27 cellular contexts compared by ENCODE assay signal in the genomic region with DNA sequence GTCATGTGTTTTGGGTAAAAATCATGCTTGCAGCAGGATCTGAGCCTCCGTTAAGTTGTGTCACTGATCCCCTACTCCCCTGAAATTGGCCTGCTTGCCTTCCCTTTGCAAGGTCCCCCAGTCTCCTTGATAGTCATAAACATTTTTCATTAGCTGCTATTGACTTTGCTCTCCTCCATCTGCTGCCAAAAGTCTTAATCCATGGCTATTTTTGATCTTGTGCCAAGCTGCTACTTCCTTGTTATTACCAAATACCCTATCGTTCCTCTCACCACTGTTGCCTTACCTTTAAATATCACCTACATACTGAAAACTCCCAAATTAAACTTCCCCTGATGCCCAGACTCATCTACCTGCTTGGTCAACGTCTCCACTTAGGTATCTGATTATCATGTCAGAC.
DNase-seq lines count a peak whose midpoint lies in the region; ATAC-seq and TF ChIP-seq lines count a peak whose summit lies in the region.
"Had no signal": no experiment of that assay in that cellular context is flagged by ENCODE, and none has a peak within 500 bp of the region (broad histone marks: within the 10 kb centered on the region; RNA-seq: fewer than 3 reads in every experiment).

No MANE protein-coding gene starts in this region.

- no peaks in the 10 kb centered on the region for H3K9me3 Mint-ChIP-seq in mesothelial cell of epicardium
- H3K9me3 Mint-ChIP-seq: activated B cell treated with CpG ODN at 0.5 μM for 24 hours; stimulated activated naive B cell treated with anti-CD40 and anti-IgM and Interleukin-4, amounts not matched to agents 10 μg/mL and 1 μg/mL and 100 μg/mL, for 72 hours had no signal

- H3K4me3 ChIP-seq in Panc1 (ENCODE audit: low read depth in 2 of 2, low read length in 2 of 2), result no peak overlapping the region
- H3K4me3 ChIP-seq: BLaER1 treated with 17β-estradiol and CSF1 and Interleukin-3, amounts not matched to agents 10 nM and 100 nM; gastrocnemius medialis; hepatocyte; lung had no signal

- CTCF ChIA-PET in Panc1 (lab: Charles Lee), result no interaction called here

- no peak overlapping the region for H3K4me3 Mint-ChIP-seq in mesothelial cell of epicardium
- H3K4me3 Mint-ChIP-seq: activated B cell treated with CpG ODN at 0.5 μM for 24 hours; stimulated activated naive B cell treated with anti-CD40 and anti-IgM and Interleukin-4, amounts not matched to agents 10 μg/mL and 1 μg/mL and 100 μg/mL, for 72 hours; type B pancreatic cell had no signal

- H3K27me3 Mint-ChIP-seq in mesothelial cell of epicardium (ENCODE audit: low read depth), result no peaks in the 10 kb centered on the region
- H3K27me3 Mint-ChIP-seq: type B pancreatic cell had no signal

- TF ChIP-seq CTCF in Panc1 (IDR thresholded peaks at IDR 0.05) (no peak), mesothelial cell of epicardium (IDR thresholded peaks at IDR 0.05; ENCODE audit: unreplicated experiment) (no peak)

- H3K36me3 Mint-ChIP-seq in mesothelial cell of epicardium, result no peaks in the 10 kb centered on the region
- H3K36me3 Mint-ChIP-seq: activated naive CD4-positive, alpha-beta T cell treated with anti-CD3 and anti-CD28 coated beads, Interleukin-2, amount 50 U/mL, for 72 hours; stimulated activated naive B cell treated with anti-CD40 and anti-IgM and Interleukin-4, amounts not matched to agents 10 μg/mL and 1 μg/mL and 100 μg/mL, for 72 hours; type B pancreatic cell had no signal

- intact Hi-C loops in Panc1 (cut with micrococcal nuclease; ENCODE audit: unreplicated experiment), result no loop called here

- no peaks in the 10 kb centered on the region for H3K27me3 ChIP-seq in Panc1 (ENCODE audit: control insufficient read depth, insufficient read depth, low read length)
- H3K27me3 ChIP-seq: BLaER1 treated with 17β-estradiol and CSF1 and Interleukin-3, amounts not matched to agents 10 nM and 100 nM; gastrocnemius medialis; hepatocyte had no signal

- POLR2A ChIA-PET in Panc1 (lab: Charles Lee), result no interaction called here

- peaks cover 30% of the 10 kb centered on the region for H3K4me1 ChIP-seq in Panc1 (ENCODE audit: control insufficient read depth, insufficient read depth, low read length)
- H3K4me1 ChIP-seq: gastrocnemius medialis, parathyroid adenoma had no signal

- H3K27ac ChIP-seq in Panc1 (ENCODE audit: low read length), result peak overlapping the region; percentile 99
- H3K27ac ChIP-seq: 22Rv1; BLaER1 treated with 17β-estradiol and CSF1 and Interleukin-3, amounts not matched to agents 10 nM and 100 nM; gastrocnemius medialis; hepatocyte; parathyroid adenoma; RWPE1 had no signal

- H3K4me1 Mint-ChIP-seq in mesothelial cell of epicardium, result peaks cover 41% of the 10 kb centered on the region
- H3K4me1 Mint-ChIP-seq: activated B cell treated with CpG ODN at 0.5 μM for 24 hours; stimulated activated naive B cell treated with anti-CD40 and anti-IgM and Interleukin-4, amounts not matched to agents 10 μg/mL and 1 μg/mL and 100 μg/mL, for 72 hours had no signal

- DNase-seq in DMS53 (lab: John Stamatoyannopoulos, UW), result peak; percentile 45
- DNase-seq in DMS53 treated with DMSO at 0.1 percent for 48 hours (lab: John Stamatoyannopoulos, UW; ENCODE audit: unreplicated experiment), result no peak
- DNase-seq in NCI-H2029 (lab: John Stamatoyannopoulos, UW), result peak; percentile 38
- no peak for DNase-seq in Panc1 (ENCODE audit: low read depth, low spot score)
- no peak for DNase-seq in mesothelial cell of epicardium (ENCODE audit: low spot score in 2 of 2, unreplicated experiment in 2 of 2)
- no peak for DNase-seq in ureter (ENCODE audit: low spot score)
- DNase-seq: activated B cell treated with CpG ODN at 0.5 μM for 24 hours; activated CD4-positive, alpha-beta T cell treated with anti-CD3 and anti-CD28 coated beads, Interleukin-2, amount 50 U/mL, for 1 hour; activated effector memory CD4-positive, alpha-beta T cell treated with Interleukin-2 at 50 U/mL for 16 hours; activated T-cell treated with anti-CD3 and anti-CD28 coated beads, Interleukin-2, amount 50 U/mL, for 1 hour; amygdala; gastrocnemius medialis; NCI-H1048; retina; stimulated activated naive B cell treated with anti-CD40 and anti-IgM and Interleukin-4, amounts not matched to agents 10 μg/mL and 1 μg/mL and 100 μg/mL, for 72 hours; substantia nigra; T1000 had no signal

- peaks cover 10% of the 10 kb centered on the region; the same call in 1 of the 2 replicates for H3K9me3 ChIP-seq in Panc1 (ENCODE audit: control insufficient read depth, insufficient read depth, low read depth, low read length)
- H3K9me3 ChIP-seq: BLaER1 treated with 17β-estradiol and CSF1 and Interleukin-3, amounts not matched to agents 10 nM and 100 nM; gastrocnemius medialis had no signal

- ATAC-seq in Panc1 (no peak), HG02623 (IDR thresholded peaks at IDR 0.05; ENCODE audit: unreplicated experiment) (no peak), GM19455 (IDR thresholded peaks at IDR 0.05; ENCODE audit: unreplicated experiment) (no peak)
- ATAC-seq: activated naive CD4-positive, alpha-beta T cell treated with anti-CD3 and anti-CD28 coated beads, Interleukin-2, amount 50 U/mL, for 72 hours; gastrocnemius medialis; stimulated activated naive B cell treated with anti-CD40 and anti-IgM and Interleukin-4, amounts not matched to agents 10 μg/mL and 1 μg/mL and 100 μg/mL, for 72 hours had no signal

- peak overlapping the region; percentile 13 for H3K27ac Mint-ChIP-seq in mesothelial cell of epicardium
- H3K27ac Mint-ChIP-seq: activated B cell treated with CpG ODN at 0.5 μM for 24 hours; stimulated activated naive B cell treated with anti-CD40 and anti-IgM and Interleukin-4, amounts not matched to agents 10 μg/mL and 1 μg/mL and 100 μg/mL, for 72 hours; type B pancreatic cell had no signal

- BruUV-seq in Panc1 (replicated peaks; lab: Mats Ljungman, UMichigan), result no TSS peak

- no peaks in the 10 kb centered on the region for H3K36me3 ChIP-seq in Panc1 (ENCODE audit: control insufficient read depth, insufficient read depth, low read length)
- H3K36me3 ChIP-seq: BLaER1 treated with 17β-estradiol and CSF1 and Interleukin-3, amounts not matched to agents 10 nM and 100 nM; gastrocnemius medialis had no signal

- in situ Hi-C loops in Panc1 (cut with HindIII; ENCODE audit: low pct_unique_long_range_greater_than_20kb, low sequenced_read_pairs), result no loop called here

Comparison
In these comparisons a context has a peak if more than half of its experiments do, and no peak if none do; other contexts are left out.
1. DNase-seq: peak in DMS53 (single experiment) and NCI-H2029 (single experiment); none in DMS53 treated with DMSO at 0.1 percent for 48 hours (single experiment), Panc1 (single experiment), mesothelial cell of epicardium (0 of 2) and ureter (single experiment).